Comparison of ENCODE assay signal across 27 cellular contexts in the genomic region with DNA sequence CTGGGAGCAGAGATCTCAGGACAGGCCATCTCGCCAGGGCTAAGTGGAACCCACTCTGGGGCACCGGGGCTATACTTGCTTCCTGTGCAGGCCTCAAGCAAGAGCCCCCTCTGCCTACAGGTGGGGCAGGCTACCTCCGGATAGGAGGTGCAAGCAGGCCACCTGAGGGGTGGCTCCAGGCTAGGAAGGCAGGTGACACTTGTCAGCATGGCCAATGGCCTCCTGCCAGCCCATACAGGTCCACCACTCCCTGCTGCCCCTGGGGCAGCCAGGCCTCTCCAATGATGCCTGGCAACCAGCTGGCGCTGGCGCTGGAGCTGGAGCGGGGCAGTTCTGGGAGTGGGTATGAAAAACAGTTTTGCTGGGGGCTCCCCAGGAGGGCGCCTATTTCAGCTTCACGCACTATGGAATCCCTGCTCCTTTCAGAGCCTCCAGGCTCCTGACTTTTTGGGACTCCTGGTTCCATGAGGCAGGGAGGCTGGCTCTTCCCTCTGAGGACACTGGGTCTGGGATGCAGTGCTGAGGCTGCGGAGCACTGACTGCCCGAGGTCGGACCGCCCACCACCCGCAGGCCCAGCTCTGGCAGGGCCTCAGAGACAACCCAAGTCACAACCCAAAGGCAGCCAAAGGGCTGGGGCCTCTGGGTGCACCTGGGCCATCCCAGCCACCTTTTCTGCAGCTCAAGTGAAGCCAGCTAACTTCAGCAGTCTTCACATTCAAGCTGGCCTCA. TPM values are rescaled to one million over a fixed set of nuclear protein-coding genes. Genes with fewer than 3 reads are reported as not detected.
DNase-seq lines count a peak whose midpoint lies in the region; ATAC-seq, FAIRE-seq and TF ChIP-seq lines count a peak whose summit lies in the region.
"Had no signal": no experiment of that assay in that cellular context is flagged by ENCODE, and none has a peak within 500 bp of the region (broad histone marks: within the 10 kb centered on the region; RNA-seq: fewer than 3 reads in every experiment).

No MANE protein-coding gene starts in this region.

- no peaks in the 10 kb centered on the region for H3K36me3 Mint-ChIP-seq in endodermal cell (ENCODE audit: low read depth)
- H3K36me3 Mint-ChIP-seq: brain, neural progenitor cell had no signal

- no peaks in the 10 kb centered on the region; a peak in 2 of 5 replicates for H3K27me3 ChIP-seq in HepG2 (ENCODE audit: control insufficient read depth in 1 of 2, insufficient read depth in 2 of 2, low read length in 2 of 2)
- H3K27me3 ChIP-seq in right lobe of liver = no peaks in the 10 kb centered on the region
- H3K27me3 ChIP-seq in endodermal cell (ENCODE audit: control insufficient read depth, insufficient read depth, low read length, poor library complexity, severe bottlenecking) = no peaks in the 10 kb centered on the region
- H3K27me3 ChIP-seq in thyroid gland = no peaks in the 10 kb centered on the region
- H3K27me3 ChIP-seq in Peyer's patch = no peaks in the 10 kb centered on the region
- H3K27me3 ChIP-seq: adrenal gland, neural progenitor cell, sigmoid colon had no signal

- no TSS peak for BruUV-seq in HepG2 (replicated peaks; lab: Mats Ljungman, UMichigan)

- H3K9ac ChIP-seq in HepG2 (ENCODE audit: insufficient read depth, low read depth, low read length) = no peak overlapping the region
- no peak overlapping the region for H3K9ac ChIP-seq in endodermal cell (ENCODE audit: extremely low read depth, low read length, poor library complexity, severe bottlenecking)
- H3K9ac ChIP-seq: neural progenitor cell had no signal

- H3K4me1 Mint-ChIP-seq in endodermal cell = peaks cover 19% of the 10 kb centered on the region

- TF ChIP-seq CTCF in HepG2 (CRISPR knock-in tag; IDR thresholded peaks at IDR 0.05) (no peak), right lobe of liver (IDR thresholded peaks at IDR 0.05) (no peak), endodermal cell (conservative IDR thresholded peaks at IDR 0.05) (no peak), thyroid gland (IDR thresholded peaks at IDR 0.05) (no peak), Peyer's patch (IDR thresholded peaks at IDR 0.05) (no peak)

- TF ChIP-seq POLR2A in HepG2 (IDR thresholded peaks at IDR 0.05; ENCODE audit: insufficient read depth in 1 of 2, low read depth in 2 of 2, low read length in 2 of 2) = no peak
- TF ChIP-seq POLR2A in right lobe of liver (IDR thresholded peaks at IDR 0.05) = no peak
- TF ChIP-seq POLR2A in thyroid gland (IDR thresholded peaks at IDR 0.05) = no peak
- TF ChIP-seq POLR2A in Peyer's patch (IDR thresholded peaks at IDR 0.05) = no peak

- POLR2A ChIA-PET in HepG2 (lab: Yijun Ruan, JAX) = interaction anchor here (1.1 to 6.4 kb wide), 2 partner anchors 8 to 34 kb away, joined by 5 to 51 read pairs; a partner anchor contains a TSS

- TF ChIP-seq RAD21 in HepG2 (CRISPR knock-in tag; IDR thresholded peaks at IDR 0.05) = no peak

- H3K9me3 Mint-ChIP-seq in endodermal cell = no peaks in the 10 kb centered on the region
- H3K9me3 Mint-ChIP-seq: activated T-cell treated with anti-CD3 and anti-CD28 coated beads, Interleukin-2, amount 50 U/mL, for 24 hours; brain; neural progenitor cell; T-helper 2 cell treated with Interferon-gamma antibody and Interleukin-4, amounts not matched to agents 5 μg/mL and 100 μg/mL, for 36 hours had no signal

- H3K27me3 Mint-ChIP-seq in endodermal cell (ENCODE audit: insufficient read depth) = no peaks in the 10 kb centered on the region
- H3K27me3 Mint-ChIP-seq: activated CD4-positive, alpha-beta T cell treated with anti-CD3 and anti-CD28 coated beads for 36 hours; activated T-cell treated with anti-CD3 and anti-CD28 coated beads, Interleukin-2, amount 50 U/mL, for 24 hours; brain; progenitor cell of endocrine pancreas had no signal

- H3K4me2 ChIP-seq in HepG2 (ENCODE audit: low read depth, low read length) = no peak overlapping the region
- H3K4me2 ChIP-seq: neural progenitor cell had no signal

- H4K20me1 ChIP-seq in HepG2 (ENCODE audit: insufficient read depth, low read length) = no peaks in the 10 kb centered on the region

- TF ChIP-seq EP300 in HepG2 (IDR thresholded peaks at IDR 0.05; ENCODE audit: low read depth in 2 of 2, low read length in 2 of 2) (no peak), HepG2 (CRISPR knock-in tag; IDR thresholded peaks at IDR 0.05; ENCODE audit: borderline replicate concordance) (no peak)

- H3K27ac Mint-ChIP-seq in endodermal cell = no peak overlapping the region
- H3K27ac Mint-ChIP-seq: activated T-cell treated with anti-CD3 and anti-CD28 coated beads, Interleukin-2, amount 50 U/mL, for 24 hours; progenitor cell of endocrine pancreas; T-helper 2 cell treated with Interferon-gamma antibody and Interleukin-4, amounts not matched to agents 5 μg/mL and 100 μg/mL, for 36 hours had no signal

- peaks cover 71% of the 10 kb centered on the region for H3K4me1 ChIP-seq in HepG2 (ENCODE audit: insufficient read depth, low read length)
- peaks cover 0 to 41% (median 9%) of the 10 kb centered on the region in 4 donors for H3K4me1 ChIP-seq in right lobe of liver
- H3K4me1 ChIP-seq in endodermal cell (ENCODE audit: control insufficient read depth, insufficient read depth, low read length) = no peaks in the 10 kb centered on the region
- peaks cover 71 to 89% of the 10 kb centered on the region in 2 donors for H3K4me1 ChIP-seq in thyroid gland
- peaks cover 5 to 27% (median 20%) of the 10 kb centered on the region in 4 donors for H3K4me1 ChIP-seq in Peyer's patch

- H3K4me3 ChIP-seq in HepG2 (replicated peaks in 1 of 3; ENCODE audit: insufficient read depth in 1 of 3, low read depth in 2 of 3, low read length in 3 of 3) (no peak overlapping the region), right lobe of liver (no peak overlapping the region), endodermal cell (ENCODE audit: low read length) (no peak overlapping the region), thyroid gland (replicated peaks in 1 of 3) (no peak overlapping the region), Peyer's patch (no peak overlapping the region)
- H3K4me3 ChIP-seq: adrenal gland, GM12878, neural progenitor cell, sigmoid colon had no signal

- H2AFZ ChIP-seq in HepG2 (ENCODE audit: low read length) = no peak overlapping the region
- H2AFZ ChIP-seq: neural progenitor cell had no signal

- DNase-seq in NCI-H2029 (lab: John Stamatoyannopoulos, UW) (peak; percentile 24), NCI-H2029 treated with DMSO at 0.1 percent for 48 hours (lab: John Stamatoyannopoulos, UW) (no peak), HepG2 (ENCODE audit: low spot score) (no peak), right lobe of liver (no peak), endodermal cell (peak; percentile 57), thyroid gland (peak; percentile 89 to 94), cerebellar nuclear complex (lab: John Stamatoyannopoulos, UW) (no peak), Peyer's patch (no peak)
- DNase-seq: 8988T; activated CD4-positive, alpha-beta T cell treated with anti-CD3 and anti-CD28 coated beads for 36 hours; activated gamma-delta T cell treated with Interleukin-2 at 50 U/mL for 16 hours; activated T-cell treated with anti-CD3 and anti-CD28 coated beads, Interleukin-2, amount 50 U/mL, for 24 hours; EL; Karpas-422; kidney; NCI-H1436; NCI-H2171 treated with DMSO at 0.1 percent for 48 hours; NCI-H524 treated with DMSO at 0.1 percent for 48 hours; sigmoid colon; stimulated activated naive CD4-positive, alpha-beta T cell had no signal

- H3K79me2 ChIP-seq in HepG2 (ENCODE audit: insufficient read depth, low read length) = no peaks in the 10 kb centered on the region

- in situ Hi-C loops in HepG2 (cut with HindIII; ENCODE audit: extremely low pct_ligation_motif_present, low pct_unique_long_range_greater_than_20kb) = no loop called here

- H3K27ac ChIP-seq in HepG2 (ENCODE audit: extremely low read length, insufficient read depth, low read length) = no peak overlapping the region
- no peak overlapping the region for H3K27ac ChIP-seq in right lobe of liver
- H3K27ac ChIP-seq in endodermal cell (ENCODE audit: low read depth, low read length) = no peak overlapping the region
- H3K27ac ChIP-seq in thyroid gland = peak overlapping the region; percentile 71 to 99 (median 97)
- no peak overlapping the region for H3K27ac ChIP-seq in Peyer's patch
- H3K27ac ChIP-seq: adrenal gland, neural progenitor cell, sigmoid colon had no signal

- intact Hi-C loops in HepG2 (cut with micrococcal nuclease; ENCODE audit: unreplicated experiment) = no loop called here
- intact Hi-C loops in right lobe of liver (cut with DNase I) = no loop called here
- intact Hi-C loops in thyroid gland (cut with DNase I) = no loop called here

- ATAC-seq in HepG2 = no peak
- no peak for ATAC-seq in right lobe of liver
- ATAC-seq: activated CD4-positive, alpha-beta T cell treated with anti-CD3 and anti-CD28 coated beads for 36 hours; GM12878; HCT116 had no signal

- CTCF ChIA-PET in HepG2 (lab: Yijun Ruan, JAX; ENCODE audit: low intra/inter-chr PET ratio, low total read pairs) = no interaction called here

- no peaks in the 10 kb centered on the region for H3K9me3 ChIP-seq in HepG2 (ENCODE audit: low read length)
- no peaks in the 10 kb centered on the region for H3K9me3 ChIP-seq in right lobe of liver
- H3K9me3 ChIP-seq in endodermal cell (ENCODE audit: control insufficient read depth, low read length) = no peaks in the 10 kb centered on the region
- H3K9me3 ChIP-seq in thyroid gland = no peaks in the 10 kb centered on the region
- no peaks in the 10 kb centered on the region for H3K9me3 ChIP-seq in Peyer's patch
- H3K9me3 ChIP-seq: adrenal gland, sigmoid colon had no signal

- 84% methylated on average over 6 of the region's 13 CpGs for WGBS in HepG2 (ENCODE audit: low lambda C conversion rate)
- no CpG with 5 or more reads among the region's 13 CpGs for WGBS in right lobe of liver (ENCODE audit: insufficient coverage, low coverage, low lambda C conversion rate, missing lambda C conversion rate)
- WGBS in endodermal cell (ENCODE audit: insufficient coverage in 1 of 2, insufficient read length in 1 of 2), 2 experiments = 94% methylated on average over 11 to 13 of the region's 13 CpGs
- WGBS in thyroid gland, 2 donors = 54 to 69% methylated on average over 2 to 5 of the region's 13 CpGs

- no peak for FAIRE-seq in HepG2 (lab: Jason Lieb, UNC)
- FAIRE-seq: GM12878, kidney had no signal

- H3K4me3 Mint-ChIP-seq in endodermal cell = no peak overlapping the region
- H3K4me3 Mint-ChIP-seq: activated CD4-positive, alpha-beta T cell treated with anti-CD3 and anti-CD28 coated beads for 36 hours; activated T-cell treated with anti-CD3 and anti-CD28 coated beads, Interleukin-2, amount 50 U/mL, for 24 hours; brain; neural progenitor cell; T-helper 2 cell treated with Interferon-gamma antibody and Interleukin-4, amounts not matched to agents 5 μg/mL and 100 μg/mL, for 36 hours had no signal

- no peaks in the 10 kb centered on the region for H3K36me3 ChIP-seq in HepG2 (replicated peaks in 1 of 2; ENCODE audit: control insufficient read depth in 1 of 2, insufficient read depth in 2 of 2, low read length in 2 of 2)
- H3K36me3 ChIP-seq in right lobe of liver = no peaks in the 10 kb centered on the region
- no peaks in the 10 kb centered on the region for H3K36me3 ChIP-seq in endodermal cell (ENCODE audit: control insufficient read depth, insufficient read depth, low read length)
- peaks cover 9 to 13% of the 10 kb centered on the region in 2 donors for H3K36me3 ChIP-seq in thyroid gland
- peaks cover 0 to 11% (median 0%) of the 10 kb centered on the region in 3 donors for H3K36me3 ChIP-seq in Peyer's patch
- H3K36me3 ChIP-seq: neural progenitor cell had no signal

RNA-seq across cellular contexts. Expression of a gene that starts 8.4 kb away (rescaled TPM):
- total RNA-seq in HepG2 (2016; rRNA removed; fragmentation: Illumina TruSeq; extraction: Trizol) = 12.6 and 34.3 TPM in 2 replicates
- 17.8 and 21.9 TPM in 2 replicates for total RNA-seq in HepG2 (2016; cell fraction: cytosol; rRNA removed; fragmentation: Illumina TruSeq; extraction: Trizol; ENCODE audit: low read depth)
- total RNA-seq in HepG2 (2016; cell fraction: insoluble cytoplasmic fraction; rRNA removed; fragmentation: Illumina TruSeq; extraction: Trizol) = 11.7 and 40.3 TPM in 2 replicates
- total RNA-seq in HepG2 (2016; cell fraction: membrane; rRNA removed; fragmentation: Illumina TruSeq; extraction: Trizol) = 12.6 and 16.8 TPM in 2 replicates
- 53.2 and 57.7 TPM in 2 replicates for total RNA-seq in HepG2 (2016; cell fraction: nucleus; rRNA removed; fragmentation: Illumina TruSeq; extraction: Trizol)
- 38.0 and 57.5 TPM in 2 replicates for polyA plus RNA-seq in HepG2 (2011; rRNA removed)
- polyA plus RNA-seq in HepG2 (2011; cell fraction: cytosol; rRNA removed) = 16.6 and 23.2 TPM in 2 replicates
- polyA plus RNA-seq in HepG2 (2011; cell fraction: nucleus; rRNA removed) = 385 and 409 TPM in 2 replicates
- polyA plus RNA-seq in HepG2 (2012) = 60.2 and 60.8 TPM in 2 replicates
- polyA plus RNA-seq in HepG2 (2016; cell fraction: cytosol; fragmentation: Illumina TruSeq; extraction: Trizol; ENCODE audit: low read depth) = 3.6 and 4.8 TPM in 2 replicates
- polyA plus RNA-seq in HepG2 (2016; cell fraction: insoluble cytoplasmic fraction; fragmentation: Illumina TruSeq; extraction: Trizol; ENCODE audit: low read depth) = 11.3 and 14.1 TPM in 2 replicates
- polyA plus RNA-seq in HepG2 (2016; cell fraction: membrane; fragmentation: Illumina TruSeq; extraction: Trizol; ENCODE audit: low read depth) = 7.4 and 8.0 TPM in 2 replicates
- polyA plus RNA-seq in HepG2 (2016; cell fraction: nucleus; fragmentation: Illumina TruSeq; extraction: Trizol; ENCODE audit: insufficient read depth, low read depth) = 156 and 162 TPM in 2 replicates
- 70.2 and 130 TPM in 2 replicates for polyA minus RNA-seq in HepG2 (2011; rRNA and poly(A)+ RNA removed; ENCODE audit: low replicate concordance)
- 35.3 and 56.1 TPM in 2 replicates for polyA minus RNA-seq in HepG2 (2011; cell fraction: cytosol; rRNA and poly(A)+ RNA removed)
- 93.2 and 119 TPM in 2 replicates for polyA minus RNA-seq in HepG2 (2011; cell fraction: nucleus; rRNA and poly(A)+ RNA removed)
- total RNA-seq in right lobe of liver = 100 to 1,000 TPM in 4 of 6 experiments, 10 to 100 TPM in 2; 63.8 to 246 (median 173) TPM
- total RNA-seq in endodermal cell = 10 to 100 TPM; 39.0 to 58.2 TPM
- polyA plus RNA-seq in endodermal cell (2013, experiment 1 of 2) = 69.1 TPM
- 66.7 TPM for polyA plus RNA-seq in endodermal cell (2013, experiment 2 of 2)
- total RNA-seq in thyroid gland = 10 to 100 TPM; 44.6 to 89.4 (median 63.0) TPM
- total RNA-seq in Peyer's patch = 100 to 1,000 TPM; 118 to 226 (median 185) TPM

Comparison
In these comparisons a context has a peak if more than half of its experiments do, and no peak if none do; other contexts are left out.
1. DNase-seq: peak in NCI-H2029 (single experiment), endodermal cell (single experiment) and thyroid gland (2 of 2); none in NCI-H2029 treated with DMSO at 0.1 percent for 48 hours (single experiment), HepG2 (single experiment), right lobe of liver (0 of 3), cerebellar nuclear complex (0 of 2) and Peyer's patch (0 of 3).
2. H3K27ac ChIP-seq: peak in thyroid gland (3 of 3); none in HepG2 (single experiment), right lobe of liver (0 of 3), endodermal cell (single experiment) and Peyer's patch (0 of 4).